19 cellular contexts compared by ENCODE assay signal in the genomic region with DNA sequence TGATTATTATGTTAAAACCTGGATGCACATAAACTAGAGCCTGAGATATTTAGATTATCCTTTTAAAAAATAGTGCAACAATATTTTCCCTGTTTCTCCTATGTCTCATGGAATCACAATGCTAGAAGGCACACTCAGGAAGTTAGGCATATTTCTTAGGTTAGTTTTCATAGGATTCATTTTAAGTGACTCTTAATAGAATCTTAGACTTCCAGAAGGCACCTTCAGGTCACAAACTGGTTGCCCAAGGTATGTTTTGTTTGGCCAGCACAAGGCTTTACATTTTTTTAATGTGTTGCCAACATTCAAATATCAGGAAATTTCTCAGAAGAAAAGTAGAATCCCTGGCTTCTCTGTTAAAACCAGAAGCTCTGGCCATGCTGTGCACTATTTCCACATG.
A peak's percentile ranks its signal among the peaks of the same experiment; 100 is the strongest.
DNase-seq lines count a peak whose midpoint lies in the region; ATAC-seq and TF ChIP-seq lines count a peak whose summit lies in the region.
"Had no signal": no experiment of that assay in that cellular context is flagged by ENCODE, and none has a peak within 500 bp of the region (broad histone marks: within the 10 kb centered on the region; RNA-seq: fewer than 3 reads in every experiment).

No MANE protein-coding gene starts in this region.

- H3K27ac ChIP-seq in esophagus muscularis mucosa (replicated peaks in 1 of 4) = no peak overlapping the region

- peak; percentile 21 for DNase-seq in AG08395 (ENCODE audit: low spot score)
- DNase-seq in HCEC 1CT = peak; percentile 22
- DNase-seq in adipocyte (ENCODE audit: low read depth) = peak; percentile 50
- DNase-seq in fibroblast of the aortic adventitia (ENCODE audit: low read depth) = peak; percentile 70
- DNase-seq in COR-L47 (lab: John Stamatoyannopoulos, UW) = no peak
- no peak for DNase-seq in NCI-H2171 treated with DMSO at 0.1 percent for 48 hours (lab: John Stamatoyannopoulos, UW)
- DNase-seq in esophagus muscularis mucosa (ENCODE audit: extremely low spot score) = no peak
- DNase-seq: Calu3, DMS53, GOT3, MV-4-11, NCI-H1417 treated with DMSO at 0.1 percent for 48 hours, NCI-H2029, NCI-H2171, NCI-H446 treated with DMSO at 0.1 percent for 48 hours, NCI-H748 treated with DMSO at 0.1 percent for 48 hours, T-helper 1 cell had no signal

- peak overlapping the region; percentile 43 for H3K9ac ChIP-seq in adipocyte (ENCODE audit: low read length)

- peaks cover 49% of the 10 kb centered on the region for H3K4me1 ChIP-seq in adipocyte (ENCODE audit: control insufficient read depth, insufficient read depth, low read length)
- H3K4me1 ChIP-seq in esophagus muscularis mucosa = peaks cover 0 to 9% (median 2%) of the 10 kb centered on the region in 4 donors

- H3K27me3 ChIP-seq in adipocyte (replicated peaks; ENCODE audit: control insufficient read depth, insufficient read depth, low read length) (no peaks in the 10 kb centered on the region), esophagus muscularis mucosa (no peaks in the 10 kb centered on the region)

- H3K36me3 ChIP-seq in adipocyte (ENCODE audit: control insufficient read depth, insufficient read depth, low read length, severe bottlenecking) (no peaks in the 10 kb centered on the region), esophagus muscularis mucosa (no peaks in the 10 kb centered on the region)

- TF ChIP-seq CTCF in fibroblast of the aortic adventitia (IDR thresholded peaks at IDR 0.05; ENCODE audit: insufficient read depth, low read length) (no peak), esophagus muscularis mucosa (IDR thresholded peaks at IDR 0.05) (no peak)

- H3K9me3 ChIP-seq in adipocyte (ENCODE audit: control insufficient read depth, low read length) (no peaks in the 10 kb centered on the region), esophagus muscularis mucosa (no peaks in the 10 kb centered on the region)

- ATAC-seq in HG02623 (IDR thresholded peaks at IDR 0.05; ENCODE audit: unreplicated experiment) = no peak
- ATAC-seq: K562 had no signal

- no peak for TF ChIP-seq EP300 in esophagus muscularis mucosa (IDR thresholded peaks at IDR 0.05)

- intact Hi-C loops in esophagus muscularis mucosa (cut with DNase I) = no loop called here

- no peak for TF ChIP-seq POLR2A in esophagus muscularis mucosa (IDR thresholded peaks at IDR 0.05; ENCODE audit: low read depth)

- no peak overlapping the region for H3K4me3 ChIP-seq in adipocyte (ENCODE audit: low read length)
- no peak overlapping the region for H3K4me3 ChIP-seq in fibroblast of the aortic adventitia (ENCODE audit: low read depth, low read length)
- H3K4me3 ChIP-seq in esophagus muscularis mucosa = no peak overlapping the region
- H3K4me3 ChIP-seq: K562 had no signal

Comparison
In these comparisons a context has a peak if more than half of its experiments do, and no peak if none do; other contexts are left out.
1. DNase-seq: peak in AG08395 (single experiment), HCEC 1CT (single experiment), adipocyte (single experiment) and fibroblast of the aortic adventitia (single experiment); none in COR-L47 (single experiment), NCI-H2171 treated with DMSO at 0.1 percent for 48 hours (single experiment) and esophagus muscularis mucosa (single experiment).